21 cellular contexts compared by ENCODE assay signal in the genomic region with DNA sequence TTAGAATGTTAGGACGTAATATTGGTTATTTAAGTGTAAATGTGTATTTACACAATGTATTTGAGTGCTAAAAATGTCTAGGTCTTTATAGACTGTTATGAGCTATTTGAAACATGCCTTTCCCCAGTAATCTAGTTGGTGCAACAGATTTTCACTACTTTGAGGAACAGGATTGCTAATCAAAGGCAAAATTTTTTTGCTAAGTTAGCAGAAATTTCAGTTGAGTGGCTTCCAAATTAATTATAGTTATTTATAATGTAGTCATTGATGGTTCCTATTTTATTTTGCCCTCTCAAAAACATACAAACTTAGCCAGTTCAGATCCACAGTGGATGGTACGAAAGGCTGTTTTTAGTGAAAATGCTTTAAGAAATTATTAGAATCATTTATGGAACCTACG.
DNase-seq lines count a peak whose midpoint lies in the region; ATAC-seq, FAIRE-seq and TF ChIP-seq lines count a peak whose summit lies in the region.
"Had no signal": no experiment of that assay in that cellular context is flagged by ENCODE, and none has a peak within 500 bp of the region (broad histone marks: within the 10 kb centered on the region; RNA-seq: fewer than 3 reads in every experiment).

No MANE protein-coding gene starts in this region.

- no peak overlapping the region for H3K4me3 ChIP-seq in A549
- no peak overlapping the region for H3K4me3 ChIP-seq in BLaER1
- H3K4me3 ChIP-seq in IMR-90 (ENCODE audit: insufficient read depth, low read depth, low read length), result no peak overlapping the region
- no peak overlapping the region for H3K4me3 ChIP-seq in K562
- H3K4me3 ChIP-seq: BLaER1 treated with 17β-estradiol and CSF1 and Interleukin-3, amounts not matched to agents 10 nM and 100 nM; GM12878; GM23338; HAP-1 had no signal

- TF ChIP-seq CTCF in A549 (IDR thresholded peaks at IDR 0.05) (no peak), IMR-90 (conservative IDR thresholded peaks at IDR 0.05; ENCODE audit: low read depth, low read length) (no peak), K562 (IDR thresholded peaks at IDR 0.05 in 2 of 3, conservative IDR thresholded peaks at IDR 0.05 in 1 of 3; ENCODE audit: insufficient read depth in 2 of 3, low read depth in 1 of 3, low read length in 3 of 3) (no peak)

- H3K36me3 ChIP-seq in BLaER1 (no peaks in the 10 kb centered on the region), IMR-90 (ENCODE audit: control insufficient read depth, insufficient read depth, low read length) (no peaks in the 10 kb centered on the region), K562 (ENCODE audit: control insufficient read depth, insufficient read depth, low read length) (no peaks in the 10 kb centered on the region)
- H3K36me3 ChIP-seq: HAP-1 had no signal

- H2BK20ac ChIP-seq in IMR-90 (ENCODE audit: low read depth, low read length), result no peak overlapping the region

- H3K4me2 ChIP-seq in A549 (no peak overlapping the region), BLaER1 (no peak overlapping the region), IMR-90 (ENCODE audit: low read depth, low read length) (no peak overlapping the region), K562 (ENCODE audit: insufficient read depth, low read length) (no peak overlapping the region)
- H3K4me2 ChIP-seq: GM23338 had no signal

- no peak overlapping the region for H2AK5ac ChIP-seq in IMR-90 (ENCODE audit: low read depth, low read length)

- H4K91ac ChIP-seq in IMR-90 (ENCODE audit: insufficient read depth, low read depth, low read length), result no peak overlapping the region

- H3K9ac ChIP-seq in BLaER1, result no peak overlapping the region
- no peak overlapping the region for H3K9ac ChIP-seq in IMR-90 (ENCODE audit: low read depth, low read length)
- no peak overlapping the region for H3K9ac ChIP-seq in K562 (ENCODE audit: insufficient read depth in 1 of 2, low read depth in 2 of 2, low read length in 2 of 2)
- H3K9ac ChIP-seq: BLaER1 treated with 17β-estradiol and CSF1 and Interleukin-3, amounts not matched to agents 10 nM and 100 nM had no signal

- H2BK5ac ChIP-seq in IMR-90 (ENCODE audit: low read depth, low read length, poor library complexity, severe bottlenecking), result no peak overlapping the region

- H3K56ac ChIP-seq in IMR-90 (ENCODE audit: extremely low read depth, insufficient read depth, low read length), result no peak overlapping the region

- no peak overlapping the region for H4K5ac ChIP-seq in IMR-90 (ENCODE audit: low read depth, low read length)

- H3K27me3 ChIP-seq in BLaER1, result no peaks in the 10 kb centered on the region
- no peaks in the 10 kb centered on the region; the same call in 1 of the 2 replicates for H3K27me3 ChIP-seq in IMR-90 (ENCODE audit: control insufficient read depth, insufficient read depth, low read length)
- peaks cover 10 to 24% of the 10 kb centered on the region in 2 experiments; a peak in 4 of 5 replicates for H3K27me3 ChIP-seq in K562 (ENCODE audit: control insufficient read depth in 2 of 2, insufficient read depth in 2 of 2, low read length in 2 of 2)

- no peak overlapping the region for H3K14ac ChIP-seq in IMR-90 (replicated peaks; ENCODE audit: low read depth, low read length)

- H3K18ac ChIP-seq in IMR-90 (ENCODE audit: low read depth, low read length), result no peak overlapping the region

- H3K23ac ChIP-seq in IMR-90 (ENCODE audit: low read depth, low read length), result no peak overlapping the region

- H3K9me1 ChIP-seq in IMR-90 (ENCODE audit: insufficient read depth, low read length) (no peaks in the 10 kb centered on the region; the same call in 1 of the 2 replicates), K562 (ENCODE audit: control insufficient read depth, insufficient read depth, low read length) (no peaks in the 10 kb centered on the region)

- CTCF ChIA-PET in A549 (lab: Yijun Ruan, JAX), result interaction anchor here (0.6 to 1.9 kb wide), 5 partner anchors 13 to 68 kb away, joined by 3 to 9 read pairs (median 6); no protein-coding TSS in a partner anchor
- CTCF ChIA-PET in IMR-90 (lab: Yijun Ruan, JAX), result no interaction called here
- CTCF ChIA-PET in K562 (lab: Yijun Ruan, JAX; ENCODE audit: low intra/inter-chr PET ratio), result no interaction called here

- H2AFZ ChIP-seq in IMR-90 (replicated peaks; ENCODE audit: low read length, poor library complexity) (no peak overlapping the region), K562 (ENCODE audit: low read depth, low read length) (no peak overlapping the region)
- H2AFZ ChIP-seq: GM23338 had no signal

- H2BK15ac ChIP-seq in IMR-90 (ENCODE audit: low read depth, low read length), result no peak overlapping the region

- no TSS peak for BruUV-seq in IMR-90 (replicated peaks; lab: Mats Ljungman, UMichigan)
- BruUV-seq in K562 (replicated peaks; lab: Mats Ljungman, UMichigan), result no TSS peak

- 91% methylated on average over 3 of the region's 3 CpGs for WGBS in A549 (ENCODE audit: missing lambda C conversion rate)
- WGBS in IMR-90 (ENCODE audit: extremely low coverage in 2 of 2, insufficient read length in 1 of 2), 2 experiments, result 100% methylated on average over 1 of the region's 3 CpGs
- WGBS in K562 (ENCODE audit: insufficient coverage, low coverage, missing lambda C conversion rate), result 5% methylated on average over 3 of the region's 3 CpGs

- no peaks in the 10 kb centered on the region for H3K79me1 ChIP-seq in IMR-90 (ENCODE audit: low read depth in 1 of 2, low read length in 2 of 2)

- TF ChIP-seq EP300 in A549 (IDR thresholded peaks at IDR 0.05), result no peak
- no peak for TF ChIP-seq EP300 in K562 (IDR thresholded peaks at IDR 0.05; ENCODE audit: low read length)

- no peak for FAIRE-seq in A549 (lab: Jason Lieb, UNC)
- FAIRE-seq in K562 (lab: Jason Lieb, UNC), result no peak
- FAIRE-seq: GM12878, H54 had no signal

- TF ChIP-seq POLR2A in A549 (IDR thresholded peaks at IDR 0.05; ENCODE audit: low read length), result no peak
- TF ChIP-seq POLR2A in IMR-90 (IDR thresholded peaks at IDR 0.05; ENCODE audit: low read depth, low read length), result no peak
- no peak for TF ChIP-seq POLR2A in K562 (conservative IDR thresholded peaks at IDR 0.05)

- H3K4me1 ChIP-seq in A549, result no peaks in the 10 kb centered on the region
- peaks cover 60% of the 10 kb centered on the region for H3K4me1 ChIP-seq in BLaER1
- no peaks in the 10 kb centered on the region; the same call in 1 of the 2 replicates for H3K4me1 ChIP-seq in IMR-90 (ENCODE audit: control insufficient read depth, insufficient read depth, low read length)
- H3K4me1 ChIP-seq in K562 (replicated peaks in 1 of 2; ENCODE audit: control insufficient read depth in 2 of 2, insufficient read depth in 2 of 2, low read length in 2 of 2), result no peaks in the 10 kb centered on the region; a peak in 1 of 5 replicates
- H3K4me1 ChIP-seq: HAP-1 had no signal

- H4K20me1 ChIP-seq in BLaER1 (no peaks in the 10 kb centered on the region), IMR-90 (ENCODE audit: insufficient read depth, low read length) (no peaks in the 10 kb centered on the region), K562 (replicated peaks; ENCODE audit: control insufficient read depth, insufficient read depth, low read length) (no peaks in the 10 kb centered on the region)
- H4K20me1 ChIP-seq: BLaER1 treated with 17β-estradiol and CSF1 and Interleukin-3, amounts not matched to agents 10 nM and 100 nM had no signal

- H2AK9ac ChIP-seq in IMR-90 (replicated peaks; ENCODE audit: low read depth, low read length, poor library complexity), result no peak overlapping the region

- H3K9me3 ChIP-seq in A549, result peaks cover 2% of the 10 kb centered on the region; the same call in 1 of the 3 replicates
- peaks cover 19% of the 10 kb centered on the region for H3K9me3 ChIP-seq in BLaER1
- H3K9me3 ChIP-seq in IMR-90 (ENCODE audit: control insufficient read depth, insufficient read depth, low read length), result no peaks in the 10 kb centered on the region; the same call in 1 of the 2 replicates
- H3K9me3 ChIP-seq in K562 (replicated peaks; ENCODE audit: control insufficient read depth, insufficient read depth, low read depth, low read length), result no peaks in the 10 kb centered on the region
- H3K9me3 ChIP-seq: HAP-1 had no signal

- intact Hi-C loops in IMR-90 (cut with micrococcal nuclease) (no loop called here), K562 (cut with micrococcal nuclease) (no loop called here)

- in situ Hi-C loops in IMR-90 (cut with MboI; ENCODE audit: low sequenced_read_pairs) (no loop called here), K562 (cut with MboI) (no loop called here)

- H4K8ac ChIP-seq in IMR-90 (ENCODE audit: low read depth in 2 of 2, low read length in 2 of 2), result no peak overlapping the region

- H3K27ac ChIP-seq in A549, result no peak overlapping the region
- peak overlapping the region; percentile 52; the same call in 1 of the 2 replicates for H3K27ac ChIP-seq in BLaER1
- H3K27ac ChIP-seq in IMR-90 (ENCODE audit: insufficient read depth, low read length), result no peak overlapping the region
- H3K27ac ChIP-seq in K562 (ENCODE audit: extremely low read depth, low read depth, low read length), result no peak overlapping the region

- POLR2A ChIA-PET in A549 (lab: Yijun Ruan, JAX) (no interaction called here), IMR-90 (lab: Charles Lee; ENCODE audit: unreplicated experiment) (no interaction called here), K562 (lab: Yijun Ruan, JAX) (no interaction called here)

- no peak overlapping the region for H3K4ac ChIP-seq in IMR-90 (ENCODE audit: low read depth, low read length)

- no peak for DNase-seq in A549 (ENCODE audit: low read depth in 1 of 2, low spot score in 1 of 2)
- DNase-seq in IMR-90, result no peak
- no peak for DNase-seq in K562 (ENCODE audit: extremely low read depth in 1 of 4, low spot score in 3 of 4)
- no peak for DNase-seq in germinal center (ENCODE audit: low spot score)
- DNase-seq in kidney glomerular epithelial cell (lab: John Stamatoyannopoulos, UW), result no peak
- DNase-seq: Calu3; CD4-positive, alpha-beta T cell; CD8-positive, alpha-beta memory T cell; COR-L47; DMS53; DMS79 treated with DMSO at 0.1 percent for 48 hours; EL; GDM1; HFFc6 had no signal

- H2BK120ac ChIP-seq in IMR-90 (ENCODE audit: low read depth, low read length), result no peak overlapping the region

- TF ChIP-seq RAD21 in A549 (conservative IDR thresholded peaks at IDR 0.05 in 1 of 2, IDR thresholded peaks at IDR 0.05 in 1 of 2), result no peak
- no peak for TF ChIP-seq RAD21 in IMR-90 (IDR thresholded peaks at IDR 0.05; ENCODE audit: low read length)
- no peak for TF ChIP-seq RAD21 in K562 (CRISPR knock-in tag; conservative IDR thresholded peaks at IDR 0.05 in 1 of 2, IDR thresholded peaks at IDR 0.05 in 1 of 2)

- no peaks in the 10 kb centered on the region for H3K79me2 ChIP-seq in K562 (ENCODE audit: control insufficient read depth, insufficient read depth, low read length)

- ATAC-seq in A549, result no peak
- no peak for ATAC-seq in IMR-90 (ENCODE audit: low read depth)
- ATAC-seq in K562, result no peak
- ATAC-seq in GM18858 (IDR thresholded peaks at IDR 0.05; ENCODE audit: unreplicated experiment), result no peak
- ATAC-seq: GM12878, GM23338 had no signal

- dilution Hi-C loops in IMR-90 (cut with HindIII; ENCODE audit: low sequenced_read_pairs, unreplicated experiment), result no loop called here

TF ChIP-seq in A549, 52 proteins besides CTCF, POLR2A, EP300 and RAD21 (continues in another document):
- no peak for TF ChIP-seq POLR2AphosphoS2 (conservative IDR thresholded peaks at IDR 0.05; ENCODE audit: low read length)

TF ChIP-seq in IMR-90, 13 proteins besides CTCF, POLR2A, EP300 and RAD21 (continues in another document):
- TF ChIP-seq MAFK (IDR thresholded peaks at IDR 0.05; ENCODE audit: low read depth, low read length), result peak; percentile 83
